ENCODE assay signal across 16 cellular contexts in genomic region chr12:11779286-11779685, GRCh38.
DNase-seq lines count a peak whose midpoint lies in the region; ATAC-seq and TF ChIP-seq lines count a peak whose summit lies in the region.
"Had no signal": no experiment of that assay in that cellular context is flagged by ENCODE, and none has a peak within 500 bp of the region (broad histone marks: within the 10 kb centered on the region; RNA-seq: fewer than 3 reads in every experiment).

No MANE protein-coding gene starts in this region.

- H3K36me3 ChIP-seq in adipocyte (ENCODE audit: control insufficient read depth, insufficient read depth, low read length, severe bottlenecking) (no peaks in the 10 kb centered on the region), left ventricle myocardium inferior (no peaks in the 10 kb centered on the region)
- H3K36me3 ChIP-seq: SJSA1 had no signal

- H3K27me3 ChIP-seq in adipocyte (replicated peaks; ENCODE audit: control insufficient read depth, insufficient read depth, low read length), result no peaks in the 10 kb centered on the region
- H3K27me3 ChIP-seq in left ventricle myocardium inferior (ENCODE audit: low read depth), result no peaks in the 10 kb centered on the region
- H3K27me3 ChIP-seq: SJSA1 had no signal

- intact Hi-C loops in left ventricle myocardium inferior (cut with micrococcal nuclease), result no loop called here

- H3K27me3 Mint-ChIP-seq in activated T-cell treated with anti-CD3 and anti-CD28 coated beads, Interleukin-2, amount 50 U/mL, for 72 hours (ENCODE audit: low read depth), result no peaks in the 10 kb centered on the region
- H3K27me3 Mint-ChIP-seq: activated CD8-positive, alpha-beta memory T cell treated with anti-CD3 and anti-CD28 coated beads, Interleukin-2, amount 10 ng/mL, durations not matched to agents 7 days and 5 days; B cell; effector memory CD8-positive, alpha-beta T cell had no signal

- H3K4me1 Mint-ChIP-seq in activated T-cell treated with anti-CD3 and anti-CD28 coated beads, Interleukin-2, amount 50 U/mL, for 72 hours (ENCODE audit: low read depth), result peaks cover 91% of the 10 kb centered on the region

- H3K27ac ChIP-seq in left ventricle myocardium inferior (replicated peaks), result peak overlapping the region; percentile 41
- H3K27ac ChIP-seq: SJSA1, skin epidermis had no signal

- H3K4me1 ChIP-seq in adipocyte (ENCODE audit: control insufficient read depth, insufficient read depth, low read length) (peaks cover 21% of the 10 kb centered on the region), left ventricle myocardium inferior (peaks cover 49% of the 10 kb centered on the region)
- H3K4me1 ChIP-seq: SJSA1 had no signal

- H3K27ac Mint-ChIP-seq in activated T-cell treated with anti-CD3 and anti-CD28 coated beads, Interleukin-2, amount 50 U/mL, for 72 hours, result peak overlapping the region; percentile 93
- H3K27ac Mint-ChIP-seq: activated CD8-positive, alpha-beta memory T cell treated with anti-CD3 and anti-CD28 coated beads, Interleukin-2, amount 10 ng/mL, durations not matched to agents 7 days and 5 days; B cell; H9 had no signal

- no peaks in the 10 kb centered on the region for H3K9me3 Mint-ChIP-seq in activated T-cell treated with anti-CD3 and anti-CD28 coated beads, Interleukin-2, amount 50 U/mL, for 72 hours
- H3K9me3 Mint-ChIP-seq: effector memory CD8-positive, alpha-beta T cell; H9 had no signal

- no peak for DNase-seq in activated T-cell treated with anti-CD3 and anti-CD28 coated beads, Interleukin-2, amount 50 U/mL, for 72 hours
- DNase-seq in activated T-cell treated with anti-CD3 and anti-CD28 coated beads for 4 hours, result no peak
- peak; percentile 84 for DNase-seq in adipocyte (ENCODE audit: low read depth)
- DNase-seq in left ventricle myocardium inferior, result no peak
- DNase-seq in stromal cell of bone marrow (ENCODE audit: low read depth), result peak; percentile 65
- DNase-seq in NOMO-1 (lab: John Stamatoyannopoulos, UW; ENCODE audit: unreplicated experiment in 2 of 2), result no peak
- DNase-seq: activated CD8-positive, alpha-beta memory T cell treated with anti-CD3 and anti-CD28 coated beads, Interleukin-2, amount 10 ng/mL, durations not matched to agents 7 days and 5 days; effector memory CD8-positive, alpha-beta T cell; H9; NCI-H2029 treated with DMSO at 0.1 percent for 48 hours; stimulated activated naive CD4-positive, alpha-beta T cell had no signal

- H3K4me3 ChIP-seq in adipocyte (ENCODE audit: low read length) (peak overlapping the region; percentile 40), left ventricle myocardium inferior (no peak overlapping the region)
- H3K4me3 ChIP-seq: SJSA1, skin epidermis had no signal

- peak overlapping the region; percentile 18 for H3K9ac ChIP-seq in adipocyte (ENCODE audit: low read length)

- ATAC-seq in activated T-cell treated with anti-CD3 and anti-CD28 coated beads, Interleukin-2, amount 50 U/mL, for 72 hours (replicated peaks in 1 of 2), result peak; percentile 55 to 63
- no peak for ATAC-seq in HG02973 (IDR thresholded peaks at IDR 0.05; ENCODE audit: unreplicated experiment)
- no peak for ATAC-seq in HG03460 (IDR thresholded peaks at IDR 0.05; ENCODE audit: unreplicated experiment)
- ATAC-seq: activated CD8-positive, alpha-beta memory T cell treated with anti-CD3 and anti-CD28 coated beads, Interleukin-2, amount 10 ng/mL, durations not matched to agents 7 days and 5 days; effector memory CD8-positive, alpha-beta T cell had no signal

- peaks cover 2 to 3% of the 10 kb centered on the region in 2 donors for H3K36me3 Mint-ChIP-seq in activated T-cell treated with anti-CD3 and anti-CD28 coated beads, Interleukin-2, amount 50 U/mL, for 72 hours (ENCODE audit: insufficient read depth in 2 of 2)

- peak overlapping the region; percentile 43 to 83 for H3K4me3 Mint-ChIP-seq in activated T-cell treated with anti-CD3 and anti-CD28 coated beads, Interleukin-2, amount 50 U/mL, for 72 hours
- H3K4me3 Mint-ChIP-seq: activated CD8-positive, alpha-beta memory T cell treated with anti-CD3 and anti-CD28 coated beads, Interleukin-2, amount 10 ng/mL, durations not matched to agents 7 days and 5 days; B cell; effector memory CD8-positive, alpha-beta T cell; H9 had no signal

- H3K9me3 ChIP-seq in adipocyte (ENCODE audit: control insufficient read depth, low read length), result no peaks in the 10 kb centered on the region
- H3K9me3 ChIP-seq in left ventricle myocardium inferior (replicated peaks), result no peaks in the 10 kb centered on the region
- H3K9me3 ChIP-seq: SJSA1 had no signal

- TF ChIP-seq CTCF in left ventricle myocardium inferior (IDR thresholded peaks at IDR 0.05; ENCODE audit: borderline replicate concordance), result no peak

Comparison
In these comparisons a context has a peak if more than half of its experiments do, and no peak if none do; other contexts are left out.
1. ATAC-seq: peak in activated T-cell treated with anti-CD3 and anti-CD28 coated beads, Interleukin-2, amount 50 U/mL, for 72 hours (2 of 2); none in HG02973 (single experiment) and HG03460 (single experiment).
2. DNase-seq: peak in adipocyte (single experiment) and stromal cell of bone marrow (single experiment); none in activated T-cell treated with anti-CD3 and anti-CD28 coated beads, Interleukin-2, amount 50 U/mL, for 72 hours (0 of 2), activated T-cell treated with anti-CD3 and anti-CD28 coated beads for 4 hours (single experiment), left ventricle myocardium inferior (single experiment) and NOMO-1 (0 of 2).